ENCODE assay signal across 8 cellular contexts in genomic region chr6:108541843-108542795, GRCh38.
DNase-seq lines count a peak whose midpoint lies in the region; ATAC-seq and TF ChIP-seq lines count a peak whose summit lies in the region.

No MANE protein-coding gene starts in this region.

- DNase-seq in DMS79 treated with DMSO at 0.1 percent for 48 hours (lab: John Stamatoyannopoulos, UW) (peak; percentile 51), NCI-H2196 treated with DMSO at 0.1 percent for 48 hours (lab: John Stamatoyannopoulos, UW; ENCODE audit: unreplicated experiment) (peak; percentile 78), left kidney (ENCODE audit: low read depth, low spot score) (peak; percentile 90), OCI-M2 (lab: John Stamatoyannopoulos, UW; ENCODE audit: unreplicated experiment) (no peak)
- DNase-seq in central memory CD4-positive, alpha-beta T cell: peak; percentile 67
- peak; percentile 31 to 51 for DNase-seq in stimulated activated CD4-positive, alpha-beta T cell treated with anti-CD3 and anti-CD28 coated beads, Interleukin-4, amount 100 ng/mL, for 48 hours (ENCODE audit: low read depth in 2 of 2)

- peak; percentile 83 for ATAC-seq in HG02588 (IDR thresholded peaks at IDR 0.05; ENCODE audit: unreplicated experiment)

- H3K4me3 ChIP-seq in WI38 (ENCODE audit: low read depth, low read length): no peak overlapping the region

- TF ChIP-seq CTCF in WI38 (IDR thresholded peaks at IDR 0.05; ENCODE audit: low read depth, low read length): peak; percentile 81
